8 cellular contexts compared by ENCODE assay signal in genomic region chr11:36746886-36747710, GRCh38.
A peak's percentile ranks its signal among the peaks of the same experiment; 100 is the strongest.
DNase-seq lines count a peak whose midpoint lies in the region; ATAC-seq, FAIRE-seq and TF ChIP-seq lines count a peak whose summit lies in the region.

No MANE protein-coding gene starts in this region.

- POLR2A ChIA-PET in GM10248 (lab: Yijun Ruan, JAX), result interaction anchor here (1.0 kb wide), 1 partner anchor 183 kb away, joined by 3 read pairs; no protein-coding TSS in a partner anchor

- FAIRE-seq in pancreas (lab: Jason Lieb, UNC), result peak; percentile 92

- H3K27ac ChIP-seq in gastroesophageal sphincter (no peak overlapping the region), pancreas (no peak overlapping the region), upper lobe of left lung (no peak overlapping the region)

- TF ChIP-seq POLR2A in gastroesophageal sphincter (IDR thresholded peaks at IDR 0.05) (no peak), upper lobe of left lung (IDR thresholded peaks at IDR 0.05) (no peak)

- H3K27me3 ChIP-seq in gastroesophageal sphincter (no peaks in the 10 kb centered on the region), pancreas (peaks cover 0 to 3% (median 0%) of the 10 kb centered on the region in 4 donors), upper lobe of left lung (no peaks in the 10 kb centered on the region)

- H3K27me3 Mint-ChIP-seq in HFFc6 (ENCODE audit: insufficient read depth), result peaks cover 5% of the 10 kb centered on the region

- H3K36me3 ChIP-seq in gastroesophageal sphincter, result no peaks in the 10 kb centered on the region
- no peaks in the 10 kb centered on the region for H3K36me3 ChIP-seq in pancreas
- H3K36me3 ChIP-seq in upper lobe of left lung, result no peaks in the 10 kb centered on the region

- no peak for TF ChIP-seq EP300 in gastroesophageal sphincter (IDR thresholded peaks at IDR 0.05)
- TF ChIP-seq EP300 in upper lobe of left lung (IDR thresholded peaks at IDR 0.05), result no peak

- H3K27ac Mint-ChIP-seq in HFFc6, result no peak overlapping the region

- H3K4me3 ChIP-seq in gastroesophageal sphincter (no peak overlapping the region), pancreas (no peak overlapping the region), upper lobe of left lung (no peak overlapping the region)

- intact Hi-C loops in pancreas (cut with DNase I), result loop anchor here in 2 of 3 donors (5.0 to 10.0 kb wide), 2 partner anchors 45 to 182 kb away; partner anchors contain the start of gene RAG1 (in 1 of the 2)

- H3K9me3 Mint-ChIP-seq in HFFc6, result no peaks in the 10 kb centered on the region

- CTCF ChIA-PET in GM10248 (lab: Yijun Ruan, JAX), result interaction anchor here (0.6 to 18.8 kb wide), 63 partner anchors 9 to 1079 kb away, joined by 3 to 504 read pairs (median 5); partner anchors contain the start of genes PRR5L and RAG1

- peak; percentile 71 for DNase-seq in GM10248 (ENCODE audit: extremely low spot score)
- peak; percentile 89 for DNase-seq in HFFc6
- DNase-seq in MV-4-11 (lab: John Stamatoyannopoulos, UW), result peak; percentile 87
- peak; percentile 87 for DNase-seq in SHP77 treated with DMSO at 0.1 percent for 48 hours (lab: John Stamatoyannopoulos, UW)
- peak; percentile 57 for DNase-seq in activated T-helper 9 cell treated with anti-CD3 and anti-CD28 coated beads, Interleukin-2, amount 50 U/mL, for 16 hours (ENCODE audit: low read depth)
- peak; percentile 80 to 91 (median 82) for DNase-seq in pancreas
- DNase-seq in upper lobe of left lung, result peak in 1 of 2 donors; percentile 83

- no peak overlapping the region for H3K4me3 Mint-ChIP-seq in HFFc6

- 60 to 64% methylated on average over 5 to 7 of the region's 7 CpGs for WGBS in gastroesophageal sphincter (ENCODE audit: low coverage in 1 of 2), 2 donors
- 19 to 26% methylated on average over 7 of the region's 7 CpGs for WGBS in pancreas, 2 donors
- WGBS in upper lobe of left lung, 2 donors, result 39% methylated on average over 7 of the region's 7 CpGs

- TF ChIP-seq CTCF in GM10248 (IDR thresholded peaks at IDR 0.05; ENCODE audit: control extremely low read depth, extremely low read depth, low read depth, missing control alignments) (peak; percentile 98), HFFc6 (IDR thresholded peaks at IDR 0.05) (peak; percentile 94), gastroesophageal sphincter (IDR thresholded peaks at IDR 0.05) (peak; percentile 89 to 92 (median 90)), pancreas (IDR thresholded peaks at IDR 0.05) (peak; percentile 94 to 99 (median 96)), upper lobe of left lung (IDR thresholded peaks at IDR 0.05) (peak; percentile 85 to 96 (median 92))

- ATAC-seq in gastroesophageal sphincter (peak; percentile 92), pancreas (peak; percentile 95 to 100 (median 99)), upper lobe of left lung (ENCODE audit: low FRiP score in 2 of 2) (peak; percentile 96 to 98)

- H3K4me1 ChIP-seq in gastroesophageal sphincter (peaks cover 0 to 17% (median 0%) of the 10 kb centered on the region in 3 donors), pancreas (peaks cover 0 to 5% (median 0%) of the 10 kb centered on the region in 3 donors), upper lobe of left lung (peaks cover 0 to 6% (median 3%) of the 10 kb centered on the region in 4 donors)

- H3K4me1 Mint-ChIP-seq in HFFc6 (ENCODE audit: low read depth), result no peaks in the 10 kb centered on the region

- H3K9me3 ChIP-seq in gastroesophageal sphincter (no peaks in the 10 kb centered on the region), pancreas (no peaks in the 10 kb centered on the region), upper lobe of left lung (no peaks in the 10 kb centered on the region)

- no peaks in the 10 kb centered on the region for H3K36me3 Mint-ChIP-seq in HFFc6 (ENCODE audit: low read depth)
